ENCODE assay signal across 8 cellular contexts in the genomic region with DNA sequence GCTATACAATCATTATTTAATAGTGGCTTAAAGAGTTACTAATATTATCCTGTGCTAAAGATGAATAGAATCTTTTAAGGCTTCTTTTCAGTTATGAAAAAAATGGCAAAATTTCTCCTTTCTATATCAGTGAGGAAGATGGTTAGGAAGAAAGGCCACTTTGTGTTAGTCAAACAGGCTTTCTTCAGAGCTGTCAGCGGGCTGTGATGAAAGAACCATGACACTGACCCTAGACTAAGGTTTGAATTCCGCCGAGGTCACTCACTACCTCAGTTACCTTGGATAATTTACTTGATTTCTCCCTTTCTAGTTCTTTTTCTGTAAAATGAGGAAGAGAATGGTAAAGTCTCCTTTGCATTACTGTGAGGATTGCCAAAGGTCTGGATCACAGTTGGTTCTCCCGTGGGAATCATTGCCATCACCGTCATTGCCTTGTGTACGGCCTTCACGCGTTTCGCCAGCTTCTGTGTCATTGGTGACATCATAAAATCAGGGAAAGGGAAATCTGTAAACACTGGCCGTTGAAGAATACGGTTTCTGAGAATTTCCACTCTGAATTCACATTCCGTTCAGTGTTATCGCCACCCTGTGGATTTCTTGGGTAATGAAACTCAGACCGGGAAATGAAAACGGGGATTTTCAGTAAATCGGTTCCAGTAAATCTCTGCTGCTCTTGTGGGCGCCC. TPM values are rescaled to one million over a fixed set of nuclear protein-coding genes. Genes with fewer than 3 reads are reported as not detected.
DNase-seq lines count a peak whose midpoint lies in the region; ATAC-seq and TF ChIP-seq lines count a peak whose summit lies in the region.

No MANE protein-coding gene starts in this region.

- peak overlapping the region; percentile 22 for H3K27ac Mint-ChIP-seq in activated CD8-positive, alpha-beta T cell treated with anti-CD3 and anti-CD28 coated beads for 36 hours
- no peak overlapping the region for H3K27ac Mint-ChIP-seq in effector memory CD8-positive, alpha-beta T cell

- H3K9ac ChIP-seq in mesenchymal stem cell (ENCODE audit: low read length): peak overlapping the region; percentile 88

- H2AK5ac ChIP-seq in mesenchymal stem cell (ENCODE audit: low read length, severe bottlenecking): no peak overlapping the region

- no peak overlapping the region for H3K23ac ChIP-seq in mesenchymal stem cell (ENCODE audit: low read length in 2 of 2)

- no peak overlapping the region for H2BK12ac ChIP-seq in mesenchymal stem cell (ENCODE audit: low read length in 2 of 2)

- peak overlapping the region; percentile 66 for H3K4me2 ChIP-seq in mesenchymal stem cell (ENCODE audit: low read length, poor library complexity, severe bottlenecking)

- DNase-seq in NCI-H774 (lab: John Stamatoyannopoulos, UW) (peak; percentile 80), mesenchymal stem cell (peak; percentile 98)
- peak; percentile 85 for DNase-seq in activated CD8-positive, alpha-beta T cell treated with anti-CD3 and anti-CD28 coated beads for 36 hours
- DNase-seq in effector memory CD8-positive, alpha-beta T cell: peak; percentile 69 to 79 (median 70)
- DNase-seq in stimulated activated CD8-positive, alpha-beta memory T cell treated with anti-CD3 and anti-CD28 coated beads, Interleukin-15, amount 100 ng/mL, for 1 hour (ENCODE audit: low read depth): peak; percentile 53

- H3K4me3 Mint-ChIP-seq in activated CD8-positive, alpha-beta T cell treated with anti-CD3 and anti-CD28 coated beads for 36 hours: peak overlapping the region; percentile 67
- H3K4me3 Mint-ChIP-seq in effector memory CD8-positive, alpha-beta T cell: peak overlapping the region in 1 of 2 donors; percentile 19

- H3K27me3 ChIP-seq in mesenchymal stem cell (ENCODE audit: control insufficient read depth in 1 of 2, insufficient read depth in 1 of 2, low read length in 2 of 2): no peaks in the 10 kb centered on the region

- H3K27me3 Mint-ChIP-seq in activated CD8-positive, alpha-beta T cell treated with anti-CD3 and anti-CD28 coated beads for 36 hours: peaks cover 28% of the 10 kb centered on the region
- H3K27me3 Mint-ChIP-seq in effector memory CD8-positive, alpha-beta T cell: peaks cover 50 to 60% of the 10 kb centered on the region in 2 donors

- H3K4ac ChIP-seq in mesenchymal stem cell (ENCODE audit: low read depth in 1 of 2, low read length in 2 of 2): no peak overlapping the region

- H3K18ac ChIP-seq in mesenchymal stem cell (ENCODE audit: low read depth in 1 of 2, low read length in 2 of 2): no peak overlapping the region

- no peak overlapping the region for H2AFZ ChIP-seq in mesenchymal stem cell (ENCODE audit: low read depth, low read length)

- no peaks in the 10 kb centered on the region for H3K9me3 Mint-ChIP-seq in activated CD8-positive, alpha-beta T cell treated with anti-CD3 and anti-CD28 coated beads for 36 hours
- H3K9me3 Mint-ChIP-seq in effector memory CD8-positive, alpha-beta T cell: no peaks in the 10 kb centered on the region

- ATAC-seq in GM19328 (IDR thresholded peaks at IDR 0.05; ENCODE audit: unreplicated experiment) (peak; percentile 81), HG03521 (IDR thresholded peaks at IDR 0.05; ENCODE audit: unreplicated experiment) (peak; percentile 74)
- peak; percentile 99 for ATAC-seq in activated CD8-positive, alpha-beta T cell treated with anti-CD3 and anti-CD28 coated beads for 36 hours
- ATAC-seq in effector memory CD8-positive, alpha-beta T cell (replicated peaks): peak; percentile 98

- H4K91ac ChIP-seq in mesenchymal stem cell (ENCODE audit: low read length): no peak overlapping the region

- no peak overlapping the region for H2BK120ac ChIP-seq in mesenchymal stem cell (ENCODE audit: low read depth, low read length)

- H3K27ac ChIP-seq in C4-2B (no peak overlapping the region), mesenchymal stem cell (ENCODE audit: low read length, poor library complexity, severe bottlenecking) (no peak overlapping the region)

- H4K8ac ChIP-seq in mesenchymal stem cell (ENCODE audit: low read length): no peak overlapping the region

- H3K36me3 ChIP-seq in mesenchymal stem cell (ENCODE audit: control insufficient read depth in 1 of 2, insufficient read depth in 2 of 2, low read depth in 1 of 2, low read length in 2 of 2): no peaks in the 10 kb centered on the region

- POLR2A ChIA-PET in activated CD8-positive, alpha-beta T cell treated with anti-CD3 and anti-CD28 coated beads for 36 hours (lab: Charles Lee): interaction anchor here (0.8 to 1.6 kb wide), 3 partner anchors 10 to 137 kb away, joined by 3 to 8 read pairs (median 4); partner anchors contain the start of genes MAGOHB and YBX3

- H3K4me1 ChIP-seq in mesenchymal stem cell (ENCODE audit: control insufficient read depth, insufficient read depth, low read depth, low read length): no peaks in the 10 kb centered on the region

- peaks cover 8% of the 10 kb centered on the region for H3K4me1 Mint-ChIP-seq in activated CD8-positive, alpha-beta T cell treated with anti-CD3 and anti-CD28 coated beads for 36 hours (ENCODE audit: low read depth)
- peaks cover 5 to 6% of the 10 kb centered on the region in 2 donors for H3K4me1 Mint-ChIP-seq in effector memory CD8-positive, alpha-beta T cell (ENCODE audit: low read depth in 2 of 2)

- intact Hi-C loops in activated CD8-positive, alpha-beta T cell treated with anti-CD3 and anti-CD28 coated beads for 36 hours (cut with micrococcal nuclease): no loop called here

- no peak overlapping the region for H3K14ac ChIP-seq in mesenchymal stem cell (ENCODE audit: low read length in 2 of 2)

- no peak overlapping the region for H2BK15ac ChIP-seq in mesenchymal stem cell (ENCODE audit: low read depth, poor library complexity, severe bottlenecking)

- no peaks in the 10 kb centered on the region for H3K9me3 ChIP-seq in mesenchymal stem cell (ENCODE audit: control insufficient read depth, low read length)

- H2BK5ac ChIP-seq in mesenchymal stem cell (ENCODE audit: low read depth, low read length, poor library complexity, severe bottlenecking): no peak overlapping the region

- 9% methylated on average over 15 of the region's 17 CpGs for WGBS in mesenchymal stem cell

- CTCF ChIA-PET in activated CD8-positive, alpha-beta T cell treated with anti-CD3 and anti-CD28 coated beads for 36 hours (lab: Charles Lee): interaction anchor here (0.6 to 4.1 kb wide), 49 partner anchors 9 to 1515 kb away, joined by 3 to 28 read pairs (median 4); partner anchors contain the start of genes MAGOHB, PRR4 and YBX3

- H3K79me1 ChIP-seq in mesenchymal stem cell (replicated peaks; ENCODE audit: low read length, poor library complexity, severe bottlenecking): no peaks in the 10 kb centered on the region

- H3K4me3 ChIP-seq in mesenchymal stem cell (ENCODE audit: insufficient read depth in 1 of 2, low read depth in 1 of 2, low read length in 2 of 2): peak overlapping the region in 1 of 2 experiments; percentile 74

- no peaks in the 10 kb centered on the region for H3K36me3 Mint-ChIP-seq in activated CD8-positive, alpha-beta T cell treated with anti-CD3 and anti-CD28 coated beads for 36 hours (ENCODE audit: low read depth)
- no peaks in the 10 kb centered on the region for H3K36me3 Mint-ChIP-seq in effector memory CD8-positive, alpha-beta T cell (ENCODE audit: insufficient read depth)

- peak; percentile 99 for TF ChIP-seq CTCF in C4-2B (conservative IDR thresholded peaks at IDR 0.05)
- TF ChIP-seq CTCF in activated CD8-positive, alpha-beta T cell treated with anti-CD3 and anti-CD28 coated beads for 36 hours (IDR thresholded peaks at IDR 0.05): peak; percentile 95

RNA-seq across cellular contexts. Expression of gene YBX3, which starts 26.7 kb away (rescaled TPM):
- 100 to 1,000 TPM; 258 to 273 TPM for total RNA-seq in activated CD8-positive, alpha-beta T cell treated with anti-CD3 and anti-CD28 coated beads for 36 hours
- 130 TPM for polyA plus RNA-seq in mesenchymal stem cell (2013, experiment 1 of 2)
- polyA plus RNA-seq in mesenchymal stem cell (2013, experiment 2 of 2): 127 TPM

RNA-seq across cellular contexts. Expression of gene TAS2R7, which starts 52.6 kb away (rescaled TPM):
- not detected for total RNA-seq in activated CD8-positive, alpha-beta T cell treated with anti-CD3 and anti-CD28 coated beads for 36 hours
- not detected for polyA plus RNA-seq in mesenchymal stem cell (2013, experiment 1 of 2)
- polyA plus RNA-seq in mesenchymal stem cell (2013, experiment 2 of 2): not detected

RNA-seq across cellular contexts. Expression of gene TAS2R8, which starts 57.2 kb away (rescaled TPM):
- total RNA-seq in activated CD8-positive, alpha-beta T cell treated with anti-CD3 and anti-CD28 coated beads for 36 hours: not detected
- not detected for polyA plus RNA-seq in mesenchymal stem cell (2013, experiment 1 of 2)
- not detected for polyA plus RNA-seq in mesenchymal stem cell (2013, experiment 2 of 2)
